9 cellular contexts compared by ENCODE assay signal in genomic region chr3:131976448-131976847, GRCh38. TPM values are rescaled to one million over a fixed set of nuclear protein-coding genes. Genes with fewer than 3 reads are reported as not detected.
"Had no signal": no experiment of that assay in that cellular context is flagged by ENCODE, and none has a peak within 500 bp of the region (broad histone marks: within the 10 kb centered on the region; RNA-seq: fewer than 3 reads in every experiment).

No MANE protein-coding gene starts in this region.

- H3K4me3 ChIP-seq: GM23338 had no signal

- DNase-seq: H9, HCEC 1CT, HFFc6, KBM-7 had no signal

- ATAC-seq: GM23338, HepG2 had no signal

- H2AFZ ChIP-seq: GM23338 had no signal

- H3K27ac ChIP-seq: HL-60, KMS-11 had no signal

- H3K4me2 ChIP-seq: GM23338, KMS-11 had no signal

- H3K9ac ChIP-seq: KMS-11 had no signal

RNA-seq across cellular contexts. Expression of gene CPNE4, which starts 58.4 kb away (rescaled TPM):
- total RNA-seq: HepG2, HFFc6, HT1080 had no signal
